1 cellular context compared by ENCODE assay signal in genomic region chr5:36240779-36241635, GRCh38.
A peak's percentile ranks its signal among the peaks of the same experiment; 100 is the strongest.
TF ChIP-seq lines count a peak whose summit lies in the region.

No MANE protein-coding gene starts in this region.

TF ChIP-seq in K562, 482 proteins besides CTCF, POLR2A, EP300 and RAD21 (continued from another document):
- peak; percentile 38 to 96; a peak in 2 of 4 replicates for TF ChIP-seq UBTF (IDR thresholded peaks at IDR 0.05; ENCODE audit: borderline replicate concordance in 1 of 2, low read depth in 2 of 2, low read length in 2 of 2)
